8 cellular contexts compared by ENCODE assay signal in genomic region chr1:45750298-45751038, GRCh38. TPM values are rescaled to one million over a fixed set of nuclear protein-coding genes. Genes with fewer than 3 reads are reported as not detected.
DNase-seq lines count a peak whose midpoint lies in the region; ATAC-seq and TF ChIP-seq lines count a peak whose summit lies in the region.

IPP (minus strand) TSS chr1:45750653; CDS start chr1:45746411, 4,242 bp downstream.

- H3K27ac ChIP-seq in WERI-Rb-1 (peak within 1 kb of the TSS; percentile 85), mammary epithelial cell (ENCODE audit: insufficient read depth, low read depth, low read length) (peak within 1 kb of the TSS; percentile 84), smooth muscle cell (ENCODE audit: low read depth) (peak within 1 kb of the TSS; percentile 99)

- H3K9ac ChIP-seq in mammary epithelial cell (ENCODE audit: insufficient read depth, low read length), result peak within 1 kb of the TSS; percentile 93
- H3K9ac ChIP-seq in smooth muscle cell (ENCODE audit: low read depth), result peak within 1 kb of the TSS; percentile 96

- TF ChIP-seq CTCF in WERI-Rb-1 (IDR thresholded peaks at IDR 0.05; ENCODE audit: low read depth, low read length) (peak; percentile 35; the same call in 1 of the 2 replicates), mammary epithelial cell (conservative IDR thresholded peaks at IDR 0.05 in 1 of 2, IDR thresholded peaks at IDR 0.05 in 1 of 2; ENCODE audit: extremely low read depth in 1 of 2, insufficient read depth in 1 of 2, low read depth in 1 of 2, low read length in 2 of 2) (peak in 1 of 2 donors; percentile 50), smooth muscle cell (IDR thresholded peaks at IDR 0.05; ENCODE audit: borderline replicate concordance, insufficient read depth, poor library complexity, severe bottlenecking) (no peak)

- H3K9me3 ChIP-seq in WERI-Rb-1 (ENCODE audit: severe bottlenecking) (peaks cover 10% of the 10 kb centered on the region), mammary epithelial cell (replicated peaks; ENCODE audit: insufficient read depth, low read length) (no peaks in the 10 kb centered on the region), smooth muscle cell (replicated peaks; ENCODE audit: low read depth) (peaks cover 4% of the 10 kb centered on the region)

- H3K4me2 ChIP-seq in mammary epithelial cell (ENCODE audit: insufficient read depth, low read depth, low read length) (peak within 1 kb of the TSS; percentile 82), smooth muscle cell (peak within 1 kb of the TSS; percentile 98)

- intact Hi-C loops in mammary epithelial cell (cut with micrococcal nuclease), result loop anchor here (1.0 to 10.0 kb wide), 5 partner anchors 54 to 763 kb away; partner anchors contain the start of genes EIF2B3 and TMEM69

- peaks cover 4% of the 10 kb centered on the region for H3F3A ChIP-seq in smooth muscle cell (ENCODE audit: low read depth)

- 2% methylated on average over 20 of the region's 58 CpGs for WGBS in mammary epithelial cell (ENCODE audit: low coverage, missing lambda C conversion rate)
- 2% methylated on average over 54 of the region's 58 CpGs for WGBS in smooth muscle cell (ENCODE audit: low lambda C conversion rate)

- CTCF ChIA-PET in mammary epithelial cell (lab: Charles Lee; ENCODE audit: low non-redundant PET), result no interaction called here

- TSS peak; percentile 79 for BruUV-seq in mammary epithelial cell (replicated peaks; lab: Mats Ljungman, UMichigan)

- H3K4me3 ChIP-seq in WERI-Rb-1 (ENCODE audit: low read depth, low read length) (peak within 1 kb of the TSS; percentile 74), mammary epithelial cell (replicated peaks in 1 of 3; ENCODE audit: insufficient read depth in 1 of 3, low read depth in 2 of 3, low read length in 3 of 3) (peak within 1 kb of the TSS; percentile 57 to 68 (median 63)), smooth muscle cell (peak within 1 kb of the TSS; percentile 78)

- H3K27me3 ChIP-seq in WERI-Rb-1 (ENCODE audit: insufficient read depth, low read depth, severe bottlenecking), result no peaks in the 10 kb centered on the region
- no peaks in the 10 kb centered on the region for H3K27me3 ChIP-seq in mammary epithelial cell (ENCODE audit: insufficient read depth, low read length)
- no peaks in the 10 kb centered on the region for H3K27me3 ChIP-seq in smooth muscle cell (ENCODE audit: low read depth)

- no peaks in the 10 kb centered on the region for H3K4me1 ChIP-seq in mammary epithelial cell (ENCODE audit: insufficient read depth, low read length)
- H3K4me1 ChIP-seq in smooth muscle cell (ENCODE audit: low read depth), result peaks cover 5% of the 10 kb centered on the region

- H4K20me1 ChIP-seq in mammary epithelial cell (ENCODE audit: insufficient read depth, low read length) (no peaks in the 10 kb centered on the region), smooth muscle cell (ENCODE audit: low read depth) (no peaks in the 10 kb centered on the region)

- dilution Hi-C loops in mammary epithelial cell (cut with HindIII; ENCODE audit: low sequenced_read_pairs), result no loop called here

- H3K36me3 ChIP-seq in WERI-Rb-1 (no peaks in the 10 kb centered on the region), mammary epithelial cell (ENCODE audit: insufficient read depth, low read length) (no peaks in the 10 kb centered on the region), smooth muscle cell (ENCODE audit: low read depth) (no peaks in the 10 kb centered on the region)

- H2AFZ ChIP-seq in mammary epithelial cell (ENCODE audit: low read depth, low read length) (peak within 1 kb of the TSS; percentile 98), smooth muscle cell (ENCODE audit: low read depth) (peak within 1 kb of the TSS; percentile 97)

- H3K79me2 ChIP-seq in mammary epithelial cell (ENCODE audit: insufficient read depth, low read length) (peaks cover 11% of the 10 kb centered on the region), smooth muscle cell (ENCODE audit: low read depth) (peaks cover 6% of the 10 kb centered on the region)

- peak; percentile 100 for DNase-seq in AG08395 (ENCODE audit: low spot score)
- DNase-seq in NCI-H2227 (lab: John Stamatoyannopoulos, UW; ENCODE audit: unreplicated experiment), result peak; percentile 99
- peak; percentile 97 for DNase-seq in WERI-Rb-1
- peak; percentile 98 for DNase-seq in mammary epithelial cell
- DNase-seq in iPS-NIHi11 (ENCODE audit: low spot score), result peak; percentile 98
- peak; percentile 93 for DNase-seq in smooth muscle cell (lab: John Stamatoyannopoulos, UW; ENCODE audit: unreplicated experiment)

- ATAC-seq in GM18873 (IDR thresholded peaks at IDR 0.05; ENCODE audit: low FRiP score, unreplicated experiment) (peak; percentile 81), HG03139 (IDR thresholded peaks at IDR 0.05; ENCODE audit: unreplicated experiment) (peak; percentile 80)

- in situ Hi-C loops in mammary epithelial cell (cut with MboI; ENCODE audit: low sequenced_read_pairs in 2 of 2), result no loop called here

RNA-seq across cellular contexts. Expression of gene IPP, which starts in this region (rescaled TPM):
- 10 to 100 TPM; 14.0 to 14.5 TPM for total RNA-seq in mammary epithelial cell
- 5.1 TPM for polyA plus RNA-seq in mammary epithelial cell
- polyA minus RNA-seq in mammary epithelial cell, result 14.5 TPM
- 9.9 and 14.2 TPM in 2 replicates for total RNA-seq in smooth muscle cell
- 12.9 and 14.8 TPM in 2 replicates for polyA plus RNA-seq in smooth muscle cell

Comparison
In these comparisons a context has a peak if more than half of its experiments do, and no peak if none do; other contexts are left out.
1. Peak in every context shown above with its lines: DNase-seq, ATAC-seq, H3K4me3 ChIP-seq and H3K27ac ChIP-seq.